1 cellular context compared by ENCODE assay signal in genomic region chr1:224223819-224224714, GRCh38.
A peak's percentile ranks its signal among the peaks of the same experiment; 100 is the strongest.
TF ChIP-seq lines count a peak whose summit lies in the region.

No MANE protein-coding gene starts in this region.

TF ChIP-seq in HEK293, 187 proteins besides CTCF, POLR2A, EP300 and RAD21 (continued from another document):
- TF ChIP-seq ZXDB (tag by site-specific recombination; IDR thresholded peaks at IDR 0.05) (no peak), TRIM28 (IDR thresholded peaks at IDR 0.05; ENCODE audit: borderline replicate concordance, low read length) (0 out of 2 replicates have a peak, but pooled peaks have one; percentile 79), ZNF138 (tag by site-specific recombination; IDR thresholded peaks at IDR 0.05; ENCODE audit: borderline replicate concordance) (no peak), GLI2 (tag by site-specific recombination; IDR thresholded peaks at IDR 0.05; ENCODE audit: borderline replicate concordance, low read depth) (no peak), ZBTB17 (tag by site-specific recombination; IDR thresholded peaks at IDR 0.05) (no peak), SCRT2 (tag by site-specific recombination; IDR thresholded peaks at IDR 0.05) (peak; percentile 98), ZNF624 (tag by site-specific recombination; IDR thresholded peaks at IDR 0.05) (no peak), ZEB2 (tag by site-specific recombination; IDR thresholded peaks at IDR 0.05) (peak; percentile 36; the same call in 1 of the 2 replicates), PRDM10 (tag by site-specific recombination; IDR thresholded peaks at IDR 0.05) (0 out of 2 replicates have a peak, but pooled peaks have one; percentile 18), ZNF184 (tag by site-specific recombination; IDR thresholded peaks at IDR 0.05) (0 out of 2 replicates have a peak, but pooled peaks have one; percentile 13), ATF2 (tag by site-specific recombination; IDR thresholded peaks at IDR 0.05; ENCODE audit: low read depth) (no peak), ZNF335 (tag by site-specific recombination; conservative IDR thresholded peaks at IDR 0.05) (0 out of 2 replicates have a peak, but pooled peaks have one; percentile 32), ZFP3 (tag by site-specific recombination; IDR thresholded peaks at IDR 0.05; ENCODE audit: low read depth) (no peak), ZNF621 (tag by site-specific recombination; IDR thresholded peaks at IDR 0.05) (no peak), ZNF112 (tag by site-specific recombination; IDR thresholded peaks at IDR 0.05) (no peak), ZNF350 (tag by site-specific recombination; IDR thresholded peaks at IDR 0.05) (no peak), ZNF426 (tag by site-specific recombination; IDR thresholded peaks at IDR 0.05) (no peak), ZBTB20 (tag by site-specific recombination; IDR thresholded peaks at IDR 0.05) (no peak), ZNF558 (tag by site-specific recombination; IDR thresholded peaks at IDR 0.05) (no peak), ZNF133 (tag by site-specific recombination; IDR thresholded peaks at IDR 0.05) (no peak), ZBTB7A (tag by site-specific recombination; IDR thresholded peaks at IDR 0.05; ENCODE audit: low read depth) (no peak), ZNF776 (tag by site-specific recombination; IDR thresholded peaks at IDR 0.05; ENCODE audit: borderline replicate concordance) (no peak), ZNF473 (tag by site-specific recombination; IDR thresholded peaks at IDR 0.05) (no peak), HIC1 (tag by site-specific recombination; IDR thresholded peaks at IDR 0.05) (no peak), ZNF571 (tag by site-specific recombination; IDR thresholded peaks at IDR 0.05) (no peak), ZBTB8A (tag by site-specific recombination; IDR thresholded peaks at IDR 0.05) (no peak), FEZF1 (tag by site-specific recombination; IDR thresholded peaks at IDR 0.05) (peak; percentile 87), ZNF600 (tag by site-specific recombination; IDR thresholded peaks at IDR 0.05) (peak; percentile 56), ZNF518A (tag by site-specific recombination; conservative IDR thresholded peaks at IDR 0.05; ENCODE audit: low read depth) (0 out of 2 replicates have a peak, but pooled peaks have one; percentile 5), ZBTB6 (tag by site-specific recombination; IDR thresholded peaks at IDR 0.05) (no peak), ZNF488 (tag by site-specific recombination; IDR thresholded peaks at IDR 0.05) (no peak), ZFP69B (tag by site-specific recombination; IDR thresholded peaks at IDR 0.05) (no peak), ZNF585B (tag by site-specific recombination; IDR thresholded peaks at IDR 0.05) (no peak), ZNF830 (tag by site-specific recombination; IDR thresholded peaks at IDR 0.05; ENCODE audit: low read depth) (no peak), ZNF211 (tag by site-specific recombination; IDR thresholded peaks at IDR 0.05; ENCODE audit: low read depth) (no peak), ZSCAN18 (tag by site-specific recombination; IDR thresholded peaks at IDR 0.05) (no peak), ZNF157 (tag by site-specific recombination; IDR thresholded peaks at IDR 0.05) (no peak), ZNF24 (tag by site-specific recombination; IDR thresholded peaks at IDR 0.05) (peak; percentile 49), ZIC2 (tag by site-specific recombination; IDR thresholded peaks at IDR 0.05) (no peak), ZBTB21 (tag by site-specific recombination; IDR thresholded peaks at IDR 0.05) (no peak), ZNF280D (tag by site-specific recombination; IDR thresholded peaks at IDR 0.05) (no peak), KLF10 (tag by site-specific recombination; IDR thresholded peaks at IDR 0.05) (no peak), ZNF366 (tag by site-specific recombination; conservative IDR thresholded peaks at IDR 0.05) (0 out of 2 replicates have a peak, but pooled peaks have one; percentile 37)
